Comparison of ENCODE assay signal across 10 cellular contexts in genomic region chr12:46549527-46550265, GRCh38.
DNase-seq lines count a peak whose midpoint lies in the region; ATAC-seq and TF ChIP-seq lines count a peak whose summit lies in the region.
"Had no signal": no experiment of that assay in that cellular context is flagged by ENCODE, and none has a peak within 500 bp of the region (broad histone marks: within the 10 kb centered on the region; RNA-seq: fewer than 3 reads in every experiment).

No MANE protein-coding gene starts in this region.

- H3K27me3 ChIP-seq in dorsolateral prefrontal cortex, result no peaks in the 10 kb centered on the region
- H3K27me3 ChIP-seq: suprapubic skin had no signal

- peak; percentile 86 for ATAC-seq in activated CD8-positive, alpha-beta T cell treated with anti-CD3 and anti-CD28 coated beads for 36 hours
- ATAC-seq in HG03175 (IDR thresholded peaks at IDR 0.05; ENCODE audit: unreplicated experiment) (no peak), GM19328 (IDR thresholded peaks at IDR 0.05; ENCODE audit: unreplicated experiment) (no peak), HG03457 (IDR thresholded peaks at IDR 0.05; ENCODE audit: unreplicated experiment) (no peak)

- H3K27ac ChIP-seq in dorsolateral prefrontal cortex, result no peak overlapping the region
- H3K27ac ChIP-seq: suprapubic skin had no signal

- peaks cover 9% of the 10 kb centered on the region for H3K9me3 Mint-ChIP-seq in activated CD8-positive, alpha-beta T cell treated with anti-CD3 and anti-CD28 coated beads for 36 hours

- peak overlapping the region; percentile 98 for H3K27ac Mint-ChIP-seq in activated CD8-positive, alpha-beta T cell treated with anti-CD3 and anti-CD28 coated beads for 36 hours

- H3K4me1 Mint-ChIP-seq in activated CD8-positive, alpha-beta T cell treated with anti-CD3 and anti-CD28 coated beads for 36 hours (ENCODE audit: low read depth), result peaks cover 56% of the 10 kb centered on the region

- H3K4me3 ChIP-seq in AG04449 (ENCODE audit: low read depth, low read length) (no peak overlapping the region), foreskin fibroblast (ENCODE audit: low read depth in 1 of 2, low read length in 2 of 2) (no peak overlapping the region), dorsolateral prefrontal cortex (no peak overlapping the region)
- H3K4me3 ChIP-seq: lung, suprapubic skin had no signal

- POLR2A ChIA-PET in AG04449 (lab: Yijun Ruan, JAX), result interaction anchor here (0.6 to 1.7 kb wide), 2 partner anchors 117 to 178 kb away, joined by 3 to 4 read pairs; no protein-coding TSS in a partner anchor
- POLR2A ChIA-PET in activated CD8-positive, alpha-beta T cell treated with anti-CD3 and anti-CD28 coated beads for 36 hours (lab: Charles Lee), result interaction anchor here (0.7 to 1.5 kb wide), 4 partner anchors 20 to 164 kb away, joined by 3 to 7 read pairs (median 4); no protein-coding TSS in a partner anchor

- intact Hi-C loops in activated CD8-positive, alpha-beta T cell treated with anti-CD3 and anti-CD28 coated beads for 36 hours (cut with micrococcal nuclease), result loop anchor here (5.0 to 10.0 kb wide), 2 partner anchors 85 to 177 kb away; partner anchors contain the start of gene SLC38A2
- intact Hi-C loops in dorsolateral prefrontal cortex (cut with DNase I), result no loop called here

- TF ChIP-seq CTCF in AG04449 (IDR thresholded peaks at IDR 0.05; ENCODE audit: insufficient read depth, low read length, missing control alignments) (no peak), foreskin fibroblast (IDR thresholded peaks at IDR 0.05; ENCODE audit: low read depth, low read length) (no peak), dorsolateral prefrontal cortex (IDR thresholded peaks at IDR 0.05 in 54 of 56, conservative IDR thresholded peaks at IDR 0.05 in 2 of 56; ENCODE audit: low read depth in 1 of 56, partially characterized antibody in 56 of 56) (no peak)
- no peak for TF ChIP-seq CTCF in activated CD8-positive, alpha-beta T cell treated with anti-CD3 and anti-CD28 coated beads for 36 hours (IDR thresholded peaks at IDR 0.05)

- H3K27me3 Mint-ChIP-seq in activated CD8-positive, alpha-beta T cell treated with anti-CD3 and anti-CD28 coated beads for 36 hours, result no peaks in the 10 kb centered on the region

- DNase-seq in AG04449 (ENCODE audit: low read depth, low spot score) (peak; percentile 78), Kasumi-1 (lab: John Stamatoyannopoulos, UW) (peak; percentile 53 to 57), foreskin fibroblast (peak; percentile 84 to 90), dorsolateral prefrontal cortex (no peak)
- DNase-seq in activated CD8-positive, alpha-beta T cell treated with anti-CD3 and anti-CD28 coated beads for 36 hours, result peak; percentile 75

- CTCF ChIA-PET in AG04449 (lab: Yijun Ruan, JAX), result interaction anchor here (1.1 to 1.4 kb wide), 3 partner anchors 146 to 178 kb away, joined by 3 read pairs; no protein-coding TSS in a partner anchor
- CTCF ChIA-PET in activated CD8-positive, alpha-beta T cell treated with anti-CD3 and anti-CD28 coated beads for 36 hours (lab: Charles Lee), result interaction anchor here (1.0 to 1.5 kb wide), 3 partner anchors 25 to 33 kb away, joined by 3 to 5 read pairs (median 3); no protein-coding TSS in a partner anchor

- H3K4me3 Mint-ChIP-seq in activated CD8-positive, alpha-beta T cell treated with anti-CD3 and anti-CD28 coated beads for 36 hours, result peak overlapping the region; percentile 53

- H3K36me3 Mint-ChIP-seq in activated CD8-positive, alpha-beta T cell treated with anti-CD3 and anti-CD28 coated beads for 36 hours (ENCODE audit: low read depth), result peaks cover 11% of the 10 kb centered on the region

Comparison
In these comparisons a context has a peak if more than half of its experiments do, and no peak if none do; other contexts are left out.
1. DNase-seq: peak in AG04449 (single experiment), Kasumi-1 (2 of 2), activated CD8-positive, alpha-beta T cell treated with anti-CD3 and anti-CD28 coated beads for 36 hours (single experiment) and foreskin fibroblast (2 of 2); none in dorsolateral prefrontal cortex (0 of 10).